Comparison of ENCODE assay signal across 1 cellular context in genomic region chr7:140035400-140036223, GRCh38.
TF ChIP-seq lines count a peak whose summit lies in the region.

No MANE protein-coding gene starts in this region.

TF ChIP-seq in SK-N-SH, 30 proteins besides CTCF, POLR2A, EP300 and RAD21 (continued from another document):
- TF ChIP-seq GABPA (IDR thresholded peaks at IDR 0.05; ENCODE audit: low read depth) (no peak), EZH2phosphoT487 (IDR thresholded peaks at IDR 0.05; ENCODE audit: borderline replicate concordance, low read depth) (no peak), SIN3A (IDR thresholded peaks at IDR 0.05; ENCODE audit: borderline replicate concordance, low read depth, low read length) (no peak), NRF1 (IDR thresholded peaks at IDR 0.05; ENCODE audit: low read depth, low read length) (no peak), MEF2A (IDR thresholded peaks at IDR 0.05; ENCODE audit: borderline replicate concordance, low read depth) (no peak), TEAD4 (IDR thresholded peaks at IDR 0.05; ENCODE audit: borderline replicate concordance, insufficient read depth) (peak; percentile 66; the same call in 1 of the 2 replicates), PBX3 (IDR thresholded peaks at IDR 0.05) (peak; percentile 73)
